Comparison of ENCODE assay signal across 20 cellular contexts in the genomic region with DNA sequence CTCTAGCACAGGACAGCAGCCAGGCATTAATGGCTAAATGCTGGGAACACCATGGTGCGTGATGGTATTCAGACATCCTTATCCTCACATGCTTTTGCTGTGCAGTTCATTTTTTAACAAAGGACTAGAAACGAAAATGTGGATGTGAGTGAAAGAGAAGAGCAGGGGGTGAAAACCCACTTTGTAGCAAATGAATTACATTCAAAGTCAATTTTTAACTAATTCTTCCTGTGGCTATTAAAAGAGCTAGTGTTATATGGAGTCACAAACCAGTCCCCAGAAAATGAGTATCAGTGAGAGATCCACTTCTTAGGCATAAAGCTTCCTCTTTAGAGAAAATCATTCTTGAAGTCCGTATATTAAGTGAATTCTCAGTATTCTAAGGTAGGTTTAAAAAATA.
"Had no signal": no experiment of that assay in that cellular context is flagged by ENCODE, and none has a peak within 500 bp of the region (broad histone marks: within the 10 kb centered on the region; RNA-seq: fewer than 3 reads in every experiment).

No MANE protein-coding gene starts in this region.

- DNase-seq: activated CD4-positive, alpha-beta memory T cell treated with anti-CD3 and anti-CD28 coated beads for 36 hours; activated CD4-positive, alpha-beta T cell treated with anti-CD3 and anti-CD28 coated beads for 48 hours; activated CD8-positive, alpha-beta memory T cell treated with anti-CD3 and anti-CD28 coated beads, Interleukin-2, amount 50 U/mL, for 4 hours; activated gamma-delta T cell treated with Interleukin-2 at 50 U/mL for 16 hours; activated naive CD4-positive, alpha-beta T cell treated with anti-CD3 and anti-CD28 coated beads, Interleukin-2, amount 50 U/mL, for 16 hours; activated T-cell treated with anti-CD3 and anti-CD28 coated beads, Interleukin-2, amount 50 U/mL, for 4 hours; amniotic stem cell; brain microvascular endothelial cell; dorsolateral prefrontal cortex; effector memory CD4-positive, alpha-beta T cell; glutamatergic neuron; left cardiac atrium; naive thymus-derived CD4-positive, alpha-beta T cell; occipital lobe; right lobe of liver; stimulated activated CD4-positive, alpha-beta T cell treated with anti-CD3 and anti-CD28 coated beads, Interleukin-2, amount 100 ng/mL, for 48 hours; stimulated activated naive CD4-positive, alpha-beta T cell treated with Interleukin-2 at 50 U/mL for 16 hours; T-helper 9 cell had no signal

- ATAC-seq: activated CD4-positive, CD25-positive, alpha-beta regulatory T cell treated with anti-CD3 and anti-CD28 coated beads, Interleukin-2, amount 50 U/mL, for 24 hours; activated T-cell treated with anti-CD3 and anti-CD28 coated beads, Interleukin-2, amount 50 U/mL, for 4 hours; activated T-helper 17 cell treated with anti-CD3 and anti-CD28 coated beads, Interleukin-2, amount 50 U/mL, for 72 hours; left cardiac atrium; naive thymus-derived CD4-positive, alpha-beta T cell; right lobe of liver had no signal
